ENCODE assay signal across 12 cellular contexts in the genomic region with DNA sequence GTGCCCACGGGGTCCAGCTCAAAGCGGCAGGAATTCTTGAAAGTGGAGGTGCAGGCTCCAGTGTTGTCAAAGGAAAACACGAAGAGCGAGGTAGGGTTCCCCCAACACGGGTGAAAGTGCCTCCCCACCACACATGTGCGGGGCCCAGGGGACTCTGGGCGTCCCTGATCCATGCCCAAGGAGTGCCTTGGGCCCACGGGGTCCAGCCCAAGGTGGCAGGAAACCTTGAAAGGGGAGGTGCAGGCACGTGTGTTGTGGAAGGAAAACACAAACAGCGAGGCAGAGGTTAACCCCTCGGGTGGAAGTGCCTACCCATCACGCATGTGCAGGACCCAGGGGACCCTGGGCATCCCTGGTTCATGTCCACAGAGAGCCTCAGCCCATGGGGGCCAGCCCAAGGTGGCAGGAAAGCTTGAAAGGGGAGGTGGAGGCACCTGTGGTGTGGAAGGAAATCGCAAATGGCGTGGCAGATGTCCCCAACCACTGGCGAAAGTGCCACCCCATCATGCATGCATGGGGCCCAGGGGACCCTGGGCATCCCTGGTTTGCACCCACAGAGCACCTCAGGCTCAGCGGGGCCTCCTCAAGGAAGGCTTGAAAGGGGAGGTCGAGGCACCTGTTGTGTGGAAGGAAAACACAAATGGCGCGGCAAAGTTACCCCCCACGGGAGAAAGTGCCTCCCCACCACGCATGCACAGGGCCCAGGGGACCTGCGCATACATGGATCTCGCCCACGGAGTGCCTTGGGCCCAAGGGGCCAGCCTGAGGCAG.
"Had no signal": no experiment of that assay in that cellular context is flagged by ENCODE, and none has a peak within 500 bp of the region (broad histone marks: within the 10 kb centered on the region; RNA-seq: fewer than 3 reads in every experiment).

No MANE protein-coding gene starts in this region.

- H3K4me3 ChIP-seq: cardiac muscle cell, gastroesophageal sphincter, lung, upper lobe of left lung had no signal

- H3K27me3 ChIP-seq: cardiac muscle cell, gastroesophageal sphincter, neutrophil, upper lobe of left lung had no signal

- FAIRE-seq: astrocyte, keratinocyte had no signal

- H3K27ac ChIP-seq: cardiac muscle cell, gastroesophageal sphincter, neutrophil, upper lobe of left lung had no signal

- H3K36me3 ChIP-seq: cardiac muscle cell, gastroesophageal sphincter, neutrophil, upper lobe of left lung had no signal

- DNase-seq: activated CD4-positive, alpha-beta T cell treated with anti-CD3 and anti-CD28 coated beads, Interleukin-2, amount 50 U/mL, for 1 hour; activated naive CD8-positive, alpha-beta T cell treated with anti-CD3 and anti-CD28 coated beads, Interleukin-2, amount 50 U/mL, for 24 hours; cortex of kidney; effector memory CD4-positive, alpha-beta T cell; stimulated activated naive CD4-positive, alpha-beta T cell had no signal

- H3K4me1 ChIP-seq: gastroesophageal sphincter, upper lobe of left lung had no signal
